Comparison of ENCODE assay signal across 37 cellular contexts in genomic region chr19:34633806-34634205, GRCh38. TPM values are rescaled to one million over a fixed set of nuclear protein-coding genes. Genes with fewer than 3 reads are reported as not detected.
"Had no signal": no experiment of that assay in that cellular context is flagged by ENCODE, and none has a peak within 500 bp of the region (broad histone marks: within the 10 kb centered on the region; RNA-seq: fewer than 3 reads in every experiment).

No MANE protein-coding gene starts in this region.

- H3K27me3 ChIP-seq: MG63 had no signal

- H3K4me3 ChIP-seq: MG63 had no signal

- H3K36me3 ChIP-seq: MG63 had no signal

- DNase-seq: Karpas-422, Kasumi-1, MG63, MM.1S, MV-4-11, NCI-H1048, NCI-H1092, NCI-H1092 treated with DMSO at 0.1 percent for 48 hours, NCI-H1105, NCI-H1105 treated with DMSO at 0.1 percent for 48 hours, NCI-H1417, NCI-H1417 treated with DMSO at 0.1 percent for 48 hours, NCI-H1436, NCI-H1436 treated with DMSO at 0.1 percent for 48 hours, NCI-H146, NCI-H1694, NCI-H1694 treated with DMSO at 0.1 percent for 48 hours, NCI-H187, NCI-H187 treated with DMSO at 0.1 percent for 48 hours, NCI-H1930, NCI-H2029, NCI-H2029 treated with DMSO at 0.1 percent for 48 hours, NCI-H2081, NCI-H2081 treated with DMSO at 0.1 percent for 48 hours, NCI-H2107, NCI-H2171, NCI-H2171 treated with DMSO at 0.1 percent for 48 hours, NCI-H2227 treated with DMSO at 0.1 percent for 48 hours, NCI-H226, NCI-H345, NCI-H446, NCI-H446 treated with DMSO at 0.1 percent for 48 hours, NCI-H510A, NCI-H510A treated with DMSO at 0.1 percent for 48 hours, NCI-H524 had no signal

RNA-seq across cellular contexts. Expression of gene SCGB2B2, which starts 43.2 kb away (rescaled TPM):
- total RNA-seq: LHCN-M2, MCF 10A had no signal
